In genomic region chr1:201184734-201185453, GRCh38 we compare ENCODE assay signal across 9 cellular contexts. TPM values are rescaled to one million over a fixed set of nuclear protein-coding genes. Genes with fewer than 3 reads are reported as not detected.
DNase-seq lines count a peak whose midpoint lies in the region; ATAC-seq and TF ChIP-seq lines count a peak whose summit lies in the region.
"Had no signal": no experiment of that assay in that cellular context is flagged by ENCODE, and none has a peak within 500 bp of the region (broad histone marks: within the 10 kb centered on the region; RNA-seq: fewer than 3 reads in every experiment).

No MANE protein-coding gene starts in this region.

- H3K4me1 Mint-ChIP-seq in CD8-positive, alpha-beta T cell (ENCODE audit: low read depth), result no peaks in the 10 kb centered on the region

- H3K4me3 Mint-ChIP-seq in CD8-positive, alpha-beta T cell, result no peak overlapping the region
- H3K4me3 Mint-ChIP-seq: natural killer cell treated with Interleukin-12 subunit alpha and Interleukin-12 subunit beta and Interleukin-15 and Interleukin-18, amount 100 ng/mL, for 72 hours had no signal

- H3K9me3 Mint-ChIP-seq in CD8-positive, alpha-beta T cell, result no peaks in the 10 kb centered on the region
- H3K9me3 Mint-ChIP-seq: natural killer cell treated with Interleukin-12 subunit alpha and Interleukin-12 subunit beta and Interleukin-15 and Interleukin-18, amount 100 ng/mL, for 72 hours had no signal

- peak; percentile 62 for TF ChIP-seq CTCF in VCaP (conservative IDR thresholded peaks at IDR 0.05)
- TF ChIP-seq CTCF in smooth muscle cell (IDR thresholded peaks at IDR 0.05; ENCODE audit: borderline replicate concordance, insufficient read depth, poor library complexity, severe bottlenecking), result peak; percentile 31
- no peak for TF ChIP-seq CTCF in GM13976 (IDR thresholded peaks at IDR 0.05; ENCODE audit: borderline replicate concordance, control extremely low read depth, extremely low read depth, insufficient read depth, missing control alignments)
- TF ChIP-seq CTCF in CD8-positive, alpha-beta T cell (IDR thresholded peaks at IDR 0.05), result no peak

- peaks cover 15% of the 10 kb centered on the region for H3K27me3 ChIP-seq in smooth muscle cell (ENCODE audit: low read depth)
- H3K27me3 ChIP-seq in CD8-positive, alpha-beta T cell (ENCODE audit: insufficient read depth, low read length), result no peaks in the 10 kb centered on the region

- peak; percentile 91 to 95 for ATAC-seq in left cardiac atrium
- ATAC-seq in CD8-positive, alpha-beta T cell, result no peak

- no peaks in the 10 kb centered on the region for H3K9me3 ChIP-seq in smooth muscle cell (replicated peaks; ENCODE audit: low read depth)
- no peaks in the 10 kb centered on the region for H3K9me3 ChIP-seq in CD8-positive, alpha-beta T cell (ENCODE audit: low read length)

- no peak overlapping the region for H3K27ac Mint-ChIP-seq in CD8-positive, alpha-beta T cell
- H3K27ac Mint-ChIP-seq: natural killer cell treated with Interleukin-12 subunit alpha and Interleukin-12 subunit beta and Interleukin-15 and Interleukin-18, amount 100 ng/mL, for 72 hours had no signal

- H3K27ac ChIP-seq in VCaP (no peak overlapping the region), smooth muscle cell (ENCODE audit: low read depth) (peak overlapping the region; percentile 50)
- no peak overlapping the region for H3K27ac ChIP-seq in CD8-positive, alpha-beta T cell (ENCODE audit: low read depth, low read length)

- peaks cover 31% of the 10 kb centered on the region for H3K27me3 Mint-ChIP-seq in CD8-positive, alpha-beta T cell (ENCODE audit: low read depth)

- H3K36me3 ChIP-seq in smooth muscle cell (ENCODE audit: low read depth), result no peaks in the 10 kb centered on the region
- no peaks in the 10 kb centered on the region for H3K36me3 ChIP-seq in CD8-positive, alpha-beta T cell (ENCODE audit: insufficient read depth, low read length)

- DNase-seq in EH (ENCODE audit: low read depth) (peak; percentile 87), LoVo (ENCODE audit: low spot score) (peak; percentile 27), left cardiac atrium (no peak), smooth muscle cell (lab: John Stamatoyannopoulos, UW; ENCODE audit: unreplicated experiment) (no peak), KG1 (lab: John Stamatoyannopoulos, UW) (no peak), GM13976 (ENCODE audit: low spot score) (no peak)
- no peak for DNase-seq in CD8-positive, alpha-beta T cell

- H3F3A ChIP-seq in smooth muscle cell (ENCODE audit: low read depth), result peaks cover 8% of the 10 kb centered on the region

- H3K4me2 ChIP-seq in smooth muscle cell, result peak overlapping the region; percentile 55

- H3K9ac ChIP-seq in smooth muscle cell (ENCODE audit: low read depth), result peak overlapping the region; percentile 5

- no peaks in the 10 kb centered on the region for H3K79me2 ChIP-seq in smooth muscle cell (ENCODE audit: low read depth)

- CTCF ChIA-PET in CD8-positive, alpha-beta T cell (lab: Charles Lee), result no interaction called here

- WGBS in smooth muscle cell (ENCODE audit: low lambda C conversion rate), result 21% methylated on average over 9 of the region's 9 CpGs

- peaks cover 5% of the 10 kb centered on the region for H3K4me1 ChIP-seq in smooth muscle cell (ENCODE audit: low read depth)
- no peaks in the 10 kb centered on the region for H3K4me1 ChIP-seq in CD8-positive, alpha-beta T cell (ENCODE audit: insufficient read depth, low read length)

- in situ Hi-C loops in GM13976 (cut with MboI; ENCODE audit: low sequenced_read_pairs, unreplicated experiment), result no loop called here

- intact Hi-C loops in left cardiac atrium (cut with DNase I), result no loop called here
- intact Hi-C loops in CD8-positive, alpha-beta T cell (cut with DNase I, micrococcal nuclease), result no loop called here

- POLR2A ChIA-PET in CD8-positive, alpha-beta T cell (lab: Charles Lee), result no interaction called here

- no peaks in the 10 kb centered on the region for H3K36me3 Mint-ChIP-seq in CD8-positive, alpha-beta T cell
- H3K36me3 Mint-ChIP-seq: natural killer cell treated with Interleukin-12 subunit alpha and Interleukin-12 subunit beta and Interleukin-15 and Interleukin-18, amount 100 ng/mL, for 72 hours had no signal

- H3K4me3 ChIP-seq in smooth muscle cell, result no peak overlapping the region
- no peak overlapping the region for H3K4me3 ChIP-seq in CD8-positive, alpha-beta T cell (ENCODE audit: low read depth, low read length)

- H2AFZ ChIP-seq in smooth muscle cell (ENCODE audit: low read depth), result no peak overlapping the region

- no peaks in the 10 kb centered on the region for H4K20me1 ChIP-seq in smooth muscle cell (ENCODE audit: low read depth)

RNA-seq across cellular contexts. Expression of gene IGFN1, which starts 5.7 kb away (rescaled TPM):
- total RNA-seq in left cardiac atrium (under 1 TPM in 1 of 2 donors, not detected in 1; 0.05 TPM), smooth muscle cell (not detected in 2 replicates)
- polyA plus RNA-seq in smooth muscle cell, result not detected in 2 replicates
- not detected for total RNA-seq in CD8-positive, alpha-beta T cell
- total RNA-seq: natural killer cell treated with Interleukin-12 subunit alpha and Interleukin-12 subunit beta and Interleukin-15 and Interleukin-18, amount 100 ng/mL, for 72 hours had no signal

RNA-seq across cellular contexts. Expression of gene TMEM9, which starts 30.6 kb away (rescaled TPM):
- total RNA-seq in left cardiac atrium (10 to 100 TPM; 34.9 to 35.7 TPM), smooth muscle cell (153 and 156 TPM in 2 replicates)
- polyA plus RNA-seq in smooth muscle cell, result 187 and 211 TPM in 2 replicates
- total RNA-seq in CD8-positive, alpha-beta T cell, result 10 to 100 TPM; 14.3 to 14.4 TPM

RNA-seq across cellular contexts. Expression of gene ASCL5, which starts 57.9 kb away (rescaled TPM):
- total RNA-seq in left cardiac atrium, result not detected
- not detected in 2 replicates for total RNA-seq in smooth muscle cell
- polyA plus RNA-seq in smooth muscle cell, result 0.12 TPM in 1 of 2 replicates, not detected in the other
- under 1 TPM; 0.73 to 0.94 TPM for total RNA-seq in CD8-positive, alpha-beta T cell
- total RNA-seq: natural killer cell treated with Interleukin-12 subunit alpha and Interleukin-12 subunit beta and Interleukin-15 and Interleukin-18, amount 100 ng/mL, for 72 hours had no signal

Comparison
In these comparisons a context has a peak if more than half of its experiments do, and no peak if none do; other contexts are left out.
1. DNase-seq: peak in EH (single experiment) and LoVo (single experiment); none in left cardiac atrium (single experiment), smooth muscle cell (single experiment), KG1 (single experiment), GM13976 (single experiment) and CD8-positive, alpha-beta T cell (0 of 7).
2. CTCF ChIP-seq: peak in VCaP (single experiment) and smooth muscle cell (single experiment); none in GM13976 (single experiment) and CD8-positive, alpha-beta T cell (single experiment).